Comparison of ENCODE assay signal across 10 cellular contexts in genomic region chr20:37282558-37282957, GRCh38. TPM values are rescaled to one million over a fixed set of nuclear protein-coding genes. Genes with fewer than 3 reads are reported as not detected.
DNase-seq lines count a peak whose midpoint lies in the region; TF ChIP-seq lines count a peak whose summit lies in the region.
"Had no signal": no experiment of that assay in that cellular context is flagged by ENCODE, and none has a peak within 500 bp of the region (broad histone marks: within the 10 kb centered on the region; RNA-seq: fewer than 3 reads in every experiment).

No MANE protein-coding gene starts in this region.

- H3K9me3 ChIP-seq in uterus = no peaks in the 10 kb centered on the region

- H3K36me3 ChIP-seq in kidney epithelial cell (ENCODE audit: control insufficient read depth, insufficient read depth, low read length) = no peaks in the 10 kb centered on the region
- no peaks in the 10 kb centered on the region for H3K36me3 ChIP-seq in uterus

- TF ChIP-seq POLR2A in uterus (IDR thresholded peaks at IDR 0.05) = no peak

- DNase-seq in activated effector memory CD4-positive, alpha-beta T cell treated with anti-CD3 and anti-CD28 coated beads, Interleukin-2, amount 50 U/mL, for 16 hours = peak; percentile 19
- no peak for DNase-seq in activated effector memory CD4-positive, alpha-beta T cell treated with Interleukin-2 at 50 U/mL for 16 hours
- DNase-seq in amniotic stem cell (lab: John Stamatoyannopoulos, UW) = peak; percentile 79
- peak; percentile 16 for DNase-seq in kidney epithelial cell (ENCODE audit: low read depth)
- DNase-seq in uterus = peak; percentile 50 to 65
- DNase-seq in nucleus accumbens (lab: John Stamatoyannopoulos, UW) = no peak
- no peak for DNase-seq in activated naive CD4-positive, alpha-beta T cell treated with Interleukin-2 at 50 U/mL for 16 hours
- DNase-seq in coronary artery (ENCODE audit: low spot score) = no peak
- DNase-seq: activated naive CD4-positive, alpha-beta T cell treated with anti-CD3 and anti-CD28 coated beads, Interleukin-2, amount 50 U/mL, for 16 hours had no signal

- TF ChIP-seq CTCF in kidney epithelial cell (IDR thresholded peaks at IDR 0.05; ENCODE audit: insufficient read depth, low read length, poor library complexity, severe bottlenecking) = peak; percentile 44
- TF ChIP-seq CTCF in uterus (IDR thresholded peaks at IDR 0.05) = peak; percentile 60 to 73 (median 68)
- TF ChIP-seq CTCF in coronary artery (IDR thresholded peaks at IDR 0.05) = no peak

- H3K4me1 ChIP-seq in uterus = no peaks in the 10 kb centered on the region

- H3K27me3 ChIP-seq in kidney epithelial cell (ENCODE audit: control insufficient read depth, insufficient read depth, low read length) = no peaks in the 10 kb centered on the region
- no peaks in the 10 kb centered on the region for H3K27me3 ChIP-seq in uterus

- H3K27ac ChIP-seq in uterus (peak overlapping the region; percentile 46 to 55), coronary artery (no peak overlapping the region)

- H3K4me3 ChIP-seq in kidney epithelial cell (ENCODE audit: low read depth, low read length) = no peak overlapping the region
- no peak overlapping the region for H3K4me3 ChIP-seq in uterus
- H3K4me3 ChIP-seq in coronary artery = no peak overlapping the region

- intact Hi-C loops in uterus (cut with DNase I; ENCODE audit: low total_unique reads) = loop anchor here (5.0 kb wide), 1 partner anchor 100 kb away; no protein-coding TSS in a partner anchor

RNA-seq across cellular contexts. Expression of gene MANBAL, which starts 6.9 kb away (rescaled TPM):
- total RNA-seq in kidney epithelial cell = 39.2 and 56.8 TPM in 2 replicates
- total RNA-seq in uterus = 10 to 100 TPM; 33.8 to 78.3 (median 43.5) TPM

RNA-seq across cellular contexts. Expression of gene GHRH, which starts 20.9 kb away (rescaled TPM):
- total RNA-seq in kidney epithelial cell (not detected in 2 replicates), uterus (not detected)
- total RNA-seq: left lobe of liver had no signal

Comparison
In these comparisons a context has a peak if more than half of its experiments do, and no peak if none do; other contexts are left out.
1. DNase-seq: peak in activated effector memory CD4-positive, alpha-beta T cell treated with anti-CD3 and anti-CD28 coated beads, Interleukin-2, amount 50 U/mL, for 16 hours (single experiment), amniotic stem cell (single experiment), kidney epithelial cell (single experiment) and uterus (2 of 2); none in activated effector memory CD4-positive, alpha-beta T cell treated with Interleukin-2 at 50 U/mL for 16 hours (single experiment), nucleus accumbens (0 of 56), activated naive CD4-positive, alpha-beta T cell treated with Interleukin-2 at 50 U/mL for 16 hours (single experiment) and coronary artery (single experiment).
2. H3K27ac ChIP-seq: peak in uterus (2 of 2); none in coronary artery (0 of 2).